In the genomic region with DNA sequence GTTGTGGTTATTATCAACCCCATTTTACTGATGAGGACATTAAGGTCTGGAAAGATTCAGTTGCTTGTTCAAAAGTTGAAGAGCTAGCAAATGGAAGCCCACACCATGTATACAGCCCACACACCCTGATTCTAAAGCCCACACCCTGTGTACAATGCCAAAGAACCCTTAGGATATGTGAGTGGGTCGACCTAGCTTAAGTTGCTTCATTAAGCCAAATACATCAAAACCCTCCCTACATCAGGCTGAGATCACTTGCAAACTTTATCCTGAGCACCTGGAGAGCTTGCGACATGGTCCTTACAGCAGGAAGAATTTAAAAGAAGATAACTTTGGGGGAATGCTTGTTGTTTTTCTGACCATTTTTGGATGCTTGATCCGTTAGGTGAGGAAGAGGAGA, we compare ENCODE assay signal across 16 cellular contexts. TPM values are rescaled to one million over a fixed set of nuclear protein-coding genes. Genes with fewer than 3 reads are reported as not detected.
DNase-seq lines count a peak whose midpoint lies in the region; ATAC-seq and TF ChIP-seq lines count a peak whose summit lies in the region.
"Had no signal": no experiment of that assay in that cellular context is flagged by ENCODE, and none has a peak within 500 bp of the region (broad histone marks: within the 10 kb centered on the region; RNA-seq: fewer than 3 reads in every experiment).

No MANE protein-coding gene starts in this region.

- no peak overlapping the region for H2BK5ac ChIP-seq in IMR-90 (ENCODE audit: low read depth, low read length, poor library complexity, severe bottlenecking)

- H3K4me1 Mint-ChIP-seq in CD4-positive, alpha-beta T cell (ENCODE audit: low read depth): peaks cover 34% of the 10 kb centered on the region
- H3K4me1 Mint-ChIP-seq in activated naive CD8-positive, alpha-beta T cell treated with anti-CD3 and anti-CD28 coated beads, Interleukin-2, amount 50 U/mL, for 24 hours: peaks cover 40% of the 10 kb centered on the region

- DNase-seq in CD4-positive, alpha-beta T cell: no peak
- DNase-seq in IMR-90 (no peak), HK-2 (ENCODE audit: unreplicated experiment) (no peak), substantia nigra (lab: John Stamatoyannopoulos, UW) (no peak)
- DNase-seq in activated naive CD8-positive, alpha-beta T cell treated with anti-CD3 and anti-CD28 coated beads, Interleukin-2, amount 50 U/mL, for 24 hours: peak; percentile 7
- DNase-seq: kidney, NCI-H2081 treated with DMSO at 0.1 percent for 48 hours, NCI-H524, SW 1271 had no signal

- H3K27ac Mint-ChIP-seq in CD4-positive, alpha-beta T cell: no peak overlapping the region
- H3K27ac Mint-ChIP-seq in activated naive CD8-positive, alpha-beta T cell treated with anti-CD3 and anti-CD28 coated beads, Interleukin-2, amount 50 U/mL, for 24 hours: no peak overlapping the region
- H3K27ac Mint-ChIP-seq: stimulated activated memory B cell treated with anti-CD40 and anti-IgM and Interleukin-4, amounts not matched to agents 10 μg/mL and 1 μg/mL and 100 μg/mL, for 72 hours had no signal

- POLR2A ChIA-PET in CD4-positive, alpha-beta T cell (lab: Charles Lee): interaction anchor here (0.9 to 3.6 kb wide), 22 partner anchors 9 to 268 kb away, joined by 3 to 54 read pairs (median 8); a partner anchor contains a TSS
- POLR2A ChIA-PET in IMR-90 (lab: Charles Lee; ENCODE audit: unreplicated experiment): no interaction called here

- H3K9ac ChIP-seq in IMR-90 (ENCODE audit: low read depth, low read length): no peak overlapping the region

- dilution Hi-C loops in IMR-90 (cut with HindIII; ENCODE audit: low sequenced_read_pairs, unreplicated experiment): no loop called here

- no peak overlapping the region for H3K4me3 Mint-ChIP-seq in CD4-positive, alpha-beta T cell
- no peak overlapping the region for H3K4me3 Mint-ChIP-seq in activated naive CD8-positive, alpha-beta T cell treated with anti-CD3 and anti-CD28 coated beads, Interleukin-2, amount 50 U/mL, for 24 hours
- H3K4me3 Mint-ChIP-seq: stimulated activated memory B cell treated with anti-CD40 and anti-IgM and Interleukin-4, amounts not matched to agents 10 μg/mL and 1 μg/mL and 100 μg/mL, for 72 hours had no signal

- H4K8ac ChIP-seq in IMR-90 (ENCODE audit: low read depth in 2 of 2, low read length in 2 of 2): peak overlapping the region; percentile 6 to 37; a peak in 2 of 4 replicates

- no TSS peak for BruUV-seq in IMR-90 (replicated peaks; lab: Mats Ljungman, UMichigan)

- TF ChIP-seq POLR2A in IMR-90 (IDR thresholded peaks at IDR 0.05; ENCODE audit: low read depth, low read length): no peak

- H3K27me3 ChIP-seq in CD4-positive, alpha-beta T cell (ENCODE audit: control insufficient read depth, insufficient read depth, low read length): no peaks in the 10 kb centered on the region
- no peaks in the 10 kb centered on the region for H3K27me3 ChIP-seq in IMR-90 (ENCODE audit: control insufficient read depth, insufficient read depth, low read length)
- no peaks in the 10 kb centered on the region for H3K27me3 ChIP-seq in neutrophil
- H3K27me3 ChIP-seq: breast epithelium, hepatocyte had no signal

- no peak overlapping the region for H2AFZ ChIP-seq in IMR-90 (replicated peaks; ENCODE audit: low read length, poor library complexity)
- H2AFZ ChIP-seq: hepatocyte had no signal

- H3K27me3 Mint-ChIP-seq in CD4-positive, alpha-beta T cell: no peaks in the 10 kb centered on the region
- no peaks in the 10 kb centered on the region for H3K27me3 Mint-ChIP-seq in activated naive CD8-positive, alpha-beta T cell treated with anti-CD3 and anti-CD28 coated beads, Interleukin-2, amount 50 U/mL, for 24 hours
- H3K27me3 Mint-ChIP-seq: stimulated activated memory B cell treated with anti-CD40 and anti-IgM and Interleukin-4, amounts not matched to agents 10 μg/mL and 1 μg/mL and 100 μg/mL, for 72 hours had no signal

- H3K4ac ChIP-seq in IMR-90 (ENCODE audit: low read depth, low read length): no peak overlapping the region

- peaks cover 6% of the 10 kb centered on the region; the same call in 1 of the 2 replicates for H3K9me1 ChIP-seq in IMR-90 (ENCODE audit: insufficient read depth, low read length)

- H2AK9ac ChIP-seq in IMR-90 (replicated peaks; ENCODE audit: low read depth, low read length, poor library complexity): no peak overlapping the region

- H3K79me1 ChIP-seq in IMR-90 (ENCODE audit: low read depth in 1 of 2, low read length in 2 of 2): no peaks in the 10 kb centered on the region

- H3K27ac ChIP-seq in CD4-positive, alpha-beta T cell (ENCODE audit: low read depth, low read length): peak overlapping the region; percentile 72
- H3K27ac ChIP-seq in IMR-90 (ENCODE audit: insufficient read depth, low read length) (no peak overlapping the region), neutrophil (peak overlapping the region; percentile 91), substantia nigra (ENCODE audit: low read depth, low read length, poor library complexity, severe bottlenecking) (no peak overlapping the region)
- H3K27ac ChIP-seq: hepatocyte, VCaP had no signal

- in situ Hi-C loops in IMR-90 (cut with MboI; ENCODE audit: low sequenced_read_pairs): no loop called here

- H3K56ac ChIP-seq in IMR-90 (ENCODE audit: extremely low read depth, insufficient read depth, low read length): no peak overlapping the region

- H4K5ac ChIP-seq in IMR-90 (ENCODE audit: low read depth, low read length): no peak overlapping the region

- intact Hi-C loops in CD4-positive, alpha-beta T cell (cut with DNase I, micrococcal nuclease): loop anchor here in 1 of 2 experiments (2.0 kb wide), 2 partner anchors 13 to 33 kb away; no protein-coding TSS in a partner anchor
- intact Hi-C loops in IMR-90 (cut with micrococcal nuclease): no loop called here

- no peak overlapping the region for H3K23ac ChIP-seq in IMR-90 (ENCODE audit: low read depth, low read length)

- ATAC-seq in CD4-positive, alpha-beta T cell (ENCODE audit: poor library complexity): no peak
- ATAC-seq in IMR-90 (ENCODE audit: low read depth) (no peak), HG03565 (IDR thresholded peaks at IDR 0.05; ENCODE audit: unreplicated experiment) (no peak), GM21528 (IDR thresholded peaks at IDR 0.05; ENCODE audit: low FRiP score, unreplicated experiment) (no peak)
- no peak for ATAC-seq in activated naive CD8-positive, alpha-beta T cell treated with anti-CD3 and anti-CD28 coated beads, Interleukin-2, amount 50 U/mL, for 24 hours

- peaks cover 16% of the 10 kb centered on the region for H3K36me3 Mint-ChIP-seq in CD4-positive, alpha-beta T cell (ENCODE audit: low read depth)
- H3K36me3 Mint-ChIP-seq in activated naive CD8-positive, alpha-beta T cell treated with anti-CD3 and anti-CD28 coated beads, Interleukin-2, amount 50 U/mL, for 24 hours (ENCODE audit: low read depth): peaks cover 11% of the 10 kb centered on the region

- H3K4me3 ChIP-seq in IMR-90 (ENCODE audit: insufficient read depth, low read depth, low read length) (no peak overlapping the region), neutrophil (ENCODE audit: low read depth in 1 of 2, low read length in 1 of 2) (peak overlapping the region; percentile 60 to 74)
- H3K4me3 ChIP-seq: hepatocyte had no signal

- WGBS in IMR-90 (ENCODE audit: extremely low coverage in 2 of 2, insufficient read length in 1 of 2), 2 experiments: no CpG with 5 or more reads among the region's 3 CpGs

- peak overlapping the region; percentile 37; the same call in 1 of the 2 replicates for H2BK120ac ChIP-seq in IMR-90 (ENCODE audit: low read depth, low read length)

- H2BK15ac ChIP-seq in IMR-90 (ENCODE audit: low read depth, low read length): peak overlapping the region; percentile 56; the same call in 1 of the 3 replicates

- TF ChIP-seq RAD21 in IMR-90 (IDR thresholded peaks at IDR 0.05; ENCODE audit: low read length): no peak

- no peak overlapping the region for H3K4me2 ChIP-seq in IMR-90 (ENCODE audit: low read depth, low read length)
- H3K4me2 ChIP-seq: hepatocyte had no signal

- H3K14ac ChIP-seq in IMR-90 (replicated peaks; ENCODE audit: low read depth, low read length): peak overlapping the region; percentile 2; the same call in 1 of the 2 replicates

- H3K9me3 ChIP-seq in CD4-positive, alpha-beta T cell (ENCODE audit: control insufficient read depth, low read length): no peaks in the 10 kb centered on the region
- H3K9me3 ChIP-seq in IMR-90 (ENCODE audit: control insufficient read depth, insufficient read depth, low read length) (no peaks in the 10 kb centered on the region), neutrophil (no peaks in the 10 kb centered on the region)
- H3K9me3 ChIP-seq: breast epithelium had no signal

- H3K36me3 ChIP-seq in IMR-90 (ENCODE audit: control insufficient read depth, insufficient read depth, low read length): no peaks in the 10 kb centered on the region
- H3K36me3 ChIP-seq in neutrophil: no peaks in the 10 kb centered on the region
- H3K36me3 ChIP-seq: breast epithelium had no signal

- peak overlapping the region; percentile 64; the same call in 1 of the 2 replicates for H2AK5ac ChIP-seq in IMR-90 (ENCODE audit: low read depth, low read length)

- CTCF ChIA-PET in CD4-positive, alpha-beta T cell (lab: Charles Lee): interaction anchor here (1.0 to 4.6 kb wide), 9 partner anchors 11 to 271 kb away, joined by 3 to 35 read pairs (median 3); no protein-coding TSS in a partner anchor
- CTCF ChIA-PET in IMR-90 (lab: Yijun Ruan, JAX): interaction anchor here (0.7 to 1.5 kb wide), 2 partner anchors 15 to 64 kb away, joined by 3 to 5 read pairs; no protein-coding TSS in a partner anchor

- no peak for TF ChIP-seq CTCF in CD4-positive, alpha-beta T cell (IDR thresholded peaks at IDR 0.05)
- TF ChIP-seq CTCF in IMR-90 (conservative IDR thresholded peaks at IDR 0.05; ENCODE audit: low read depth, low read length): no peak
- no peak for TF ChIP-seq CTCF in neutrophil (IDR thresholded peaks at IDR 0.05)

- H3K4me1 ChIP-seq in IMR-90 (ENCODE audit: control insufficient read depth, insufficient read depth, low read length) (peaks cover 10% of the 10 kb centered on the region), neutrophil (ENCODE audit: control insufficient read depth in 1 of 2, insufficient read depth in 1 of 2, low read depth in 1 of 2, low read length in 1 of 2) (peaks cover 76 to 77% of the 10 kb centered on the region in 2 experiments)
- H3K4me1 ChIP-seq: breast epithelium had no signal

- H4K91ac ChIP-seq in IMR-90 (ENCODE audit: insufficient read depth, low read depth, low read length): no peak overlapping the region

- H3K9me3 Mint-ChIP-seq in CD4-positive, alpha-beta T cell: no peaks in the 10 kb centered on the region
- no peaks in the 10 kb centered on the region for H3K9me3 Mint-ChIP-seq in activated naive CD8-positive, alpha-beta T cell treated with anti-CD3 and anti-CD28 coated beads, Interleukin-2, amount 50 U/mL, for 24 hours
- H3K9me3 Mint-ChIP-seq: stimulated activated memory B cell treated with anti-CD40 and anti-IgM and Interleukin-4, amounts not matched to agents 10 μg/mL and 1 μg/mL and 100 μg/mL, for 72 hours had no signal

- H4K20me1 ChIP-seq in IMR-90 (ENCODE audit: insufficient read depth, low read length): no peaks in the 10 kb centered on the region

- no peak overlapping the region; the same call in 1 of the 2 replicates for H3K18ac ChIP-seq in IMR-90 (ENCODE audit: low read depth, low read length)

- no peak overlapping the region for H2BK20ac ChIP-seq in IMR-90 (ENCODE audit: low read depth, low read length)

RNA-seq across cellular contexts. Expression of a gene that starts 0.4 kb away (rescaled TPM):
- 10 to 100 TPM; 39.3 to 41.8 TPM for total RNA-seq in CD4-positive, alpha-beta T cell
- total RNA-seq in IMR-90 (2012; rRNA removed): 0.28 and 0.36 TPM in 2 replicates
- 0.27 and 0.29 TPM in 2 replicates for polyA plus RNA-seq in IMR-90 (2012; rRNA removed)
- polyA plus RNA-seq in IMR-90 (2012; cell fraction: cytosol; rRNA removed): 0.24 and 0.30 TPM in 2 replicates
- 0.14 and 0.45 TPM in 2 replicates for polyA plus RNA-seq in IMR-90 (2012; cell fraction: nucleus; rRNA removed; ENCODE audit: low replicate concordance)

Comparison
In these comparisons a context has a peak if more than half of its experiments do, and no peak if none do; other contexts are left out.
1. H3K27ac ChIP-seq: peak in CD4-positive, alpha-beta T cell (single experiment) and neutrophil (single experiment); none in IMR-90 (single experiment) and substantia nigra (single experiment).
2. RNA of a gene that starts 0.4 kb away (total RNA-seq): 39.3 to 41.8 TPM in CD4-positive, alpha-beta T cell; 0.28 to 0.36 TPM in IMR-90; every median in the first group is over 10 times any median in the second.